ENCODE assay signal across 28 cellular contexts in the genomic region with DNA sequence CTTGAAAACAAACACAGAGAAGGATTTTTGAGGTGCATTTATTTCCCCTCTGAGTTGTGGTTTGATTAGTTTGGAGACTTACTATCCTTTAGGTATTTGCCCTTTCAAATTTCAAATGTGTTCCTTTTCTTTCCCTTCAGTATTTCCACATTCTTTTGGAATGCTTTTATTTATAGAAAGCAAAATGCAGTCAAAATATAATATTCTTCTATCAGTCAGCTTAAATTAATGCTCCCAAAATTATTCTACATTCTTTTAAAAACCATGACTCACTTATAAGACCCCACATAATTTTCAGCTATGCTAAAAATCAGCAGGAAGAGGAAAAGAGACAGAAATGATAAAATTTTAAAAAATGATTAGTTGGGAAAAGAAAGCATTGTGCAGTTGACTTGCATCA.
"Had no signal": no experiment of that assay in that cellular context is flagged by ENCODE, and none has a peak within 500 bp of the region (broad histone marks: within the 10 kb centered on the region; RNA-seq: fewer than 3 reads in every experiment).

No MANE protein-coding gene starts in this region.

- DNase-seq: activated CD4-positive, alpha-beta T cell treated with anti-CD3 and anti-CD28 coated beads for 48 hours; activated CD4-positive, alpha-beta T cell treated with anti-CD3 and anti-CD28 coated beads, Interleukin-2, amount 50 U/mL, for 4 hours; activated CD4-positive, CD25-positive, alpha-beta regulatory T cell treated with anti-CD3 and anti-CD28 coated beads, Interleukin-2, amount 50 U/mL, for 72 hours; activated CD8-positive, alpha-beta memory T cell treated with anti-CD3 and anti-CD28 coated beads, Interleukin-2, amount 10 ng/mL, durations not matched to agents 7 days and 5 days; activated gamma-delta T cell treated with Interleukin-2 at 50 U/mL for 16 hours; activated naive CD4-positive, alpha-beta T cell treated with anti-CD3 and anti-CD28 coated beads, Interleukin-2, amount 10 ng/mL, durations not matched to agents 7 days and 5 days; activated naive CD8-positive, alpha-beta T cell treated with anti-CD3 and anti-CD28 coated beads for 36 hours; activated T-cell treated with anti-CD3 and anti-CD28 coated beads, Interleukin-2, amount 50 U/mL, for 24 hours; adrenal gland; anterior cingulate cortex; Karpas-422; MM.1S; NCI-H1105; NCI-H1436; NCI-H1694 treated with DMSO at 0.1 percent for 48 hours; NCI-H2029 treated with DMSO at 0.1 percent for 48 hours; NCI-H510A treated with DMSO at 0.1 percent for 48 hours; NCI-H69; NK-92 treated with Interleukin-12 subunit alpha and Interleukin-12 subunit beta, amount 100 ng/mL, for 24 hours; OCI-M1; RPMI8226; SJCRH30; T-helper 17 cell; T-helper 9 cell had no signal

- ATAC-seq: activated CD8-positive, alpha-beta memory T cell treated with anti-CD3 and anti-CD28 coated beads, Interleukin-2, amount 10 ng/mL, durations not matched to agents 7 days and 5 days; activated T-helper 17 cell treated with anti-CD3 and anti-CD28 coated beads, Interleukin-2, amount 50 U/mL, for 72 hours; Panc1; Right ventricle myocardium inferior; T-helper 17 cell; WTC11 had no signal

- H3K4me3 ChIP-seq: adrenal gland, SJCRH30 had no signal
